In the genomic region with DNA sequence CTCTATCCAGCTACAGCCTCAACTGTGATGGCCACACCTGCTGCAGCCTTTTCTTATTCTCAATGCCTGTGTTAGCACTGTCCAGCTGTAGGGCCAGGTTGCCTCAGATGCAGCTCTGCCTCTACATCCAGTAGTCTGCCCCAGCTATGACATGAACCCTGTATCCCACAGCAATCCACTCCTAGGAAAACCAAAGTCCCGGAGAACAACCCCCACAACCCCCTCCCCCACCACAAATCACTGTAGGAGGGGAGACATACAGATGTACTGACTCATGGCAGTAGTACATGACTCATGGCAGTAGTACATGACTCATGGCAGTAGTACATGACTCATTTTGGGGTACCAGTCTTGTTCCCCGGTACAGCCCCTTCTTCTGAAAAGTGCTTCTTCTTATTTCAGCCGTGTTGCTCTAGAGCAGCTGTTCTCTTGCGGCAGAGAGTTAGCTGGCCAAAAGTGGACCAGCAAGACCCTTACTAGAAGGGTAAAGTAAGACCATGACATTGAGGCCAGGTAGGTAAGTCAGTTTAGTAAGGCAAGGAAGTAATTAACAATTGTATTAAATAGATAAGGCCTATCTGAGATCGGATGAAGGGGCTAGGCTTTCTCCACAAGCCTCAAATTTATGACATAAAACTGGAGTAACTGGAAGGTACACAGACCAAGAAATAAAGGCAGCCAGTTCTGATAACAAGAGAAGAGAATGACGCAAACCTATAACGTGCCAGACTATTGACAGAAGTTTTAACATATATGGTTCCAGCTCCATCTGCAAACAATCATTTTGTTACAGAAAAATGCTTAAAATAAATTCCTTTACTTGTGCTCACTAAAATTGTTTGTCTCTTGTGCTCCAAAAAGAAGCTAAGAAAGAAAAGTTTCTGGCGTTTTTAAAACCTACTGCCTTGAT, we compare ENCODE assay signal across 7 cellular contexts.
A peak's percentile ranks its signal among the peaks of the same experiment; 100 is the strongest.
DNase-seq lines count a peak whose midpoint lies in the region; ATAC-seq lines count a peak whose summit lies in the region.

No MANE protein-coding gene starts in this region.

- no peak overlapping the region for H2AK5ac ChIP-seq in trophoblast cell (ENCODE audit: low read length)

- H2BK5ac ChIP-seq in trophoblast cell (ENCODE audit: low read depth, low read length, poor library complexity): no peak overlapping the region

- H3K4me1 ChIP-seq in trophoblast cell (ENCODE audit: control insufficient read depth in 1 of 2, insufficient read depth in 2 of 2, low read length in 2 of 2): peaks cover 11 to 12% of the 10 kb centered on the region in 2 experiments

- ATAC-seq in GM19025 (IDR thresholded peaks at IDR 0.05; ENCODE audit: low read depth, unreplicated experiment) (peak; percentile 89), HG02678 (IDR thresholded peaks at IDR 0.05; ENCODE audit: unreplicated experiment) (peak; percentile 84)

- no peak overlapping the region for H3K9ac ChIP-seq in trophoblast cell (ENCODE audit: low read length)

- H3K9me3 ChIP-seq in trophoblast cell (ENCODE audit: insufficient read depth, low read depth, low read length): peaks cover 2% of the 10 kb centered on the region

- no peaks in the 10 kb centered on the region for H3K79me2 ChIP-seq in trophoblast cell (ENCODE audit: control insufficient read depth, insufficient read depth, low read length, poor library complexity)

- H3K14ac ChIP-seq in trophoblast cell (ENCODE audit: low read length): no peak overlapping the region

- H3K36me3 ChIP-seq in trophoblast cell (ENCODE audit: control insufficient read depth in 1 of 2, insufficient read depth in 2 of 2, low read length in 2 of 2): no peaks in the 10 kb centered on the region

- H4K91ac ChIP-seq in trophoblast cell (ENCODE audit: low read depth, low read length): no peak overlapping the region

- H4K8ac ChIP-seq in trophoblast cell (ENCODE audit: low read depth, low read length): no peak overlapping the region

- H2BK120ac ChIP-seq in trophoblast cell (ENCODE audit: insufficient read depth, low read length, poor library complexity): no peak overlapping the region

- no peak overlapping the region for H4K12ac ChIP-seq in trophoblast cell (ENCODE audit: low read depth, low read length)

- H3K27me3 ChIP-seq in trophoblast cell (ENCODE audit: insufficient read depth, low read length): no peaks in the 10 kb centered on the region

- H3K79me1 ChIP-seq in trophoblast cell (ENCODE audit: low read length): no peaks in the 10 kb centered on the region

- peak overlapping the region; percentile 11 for H2BK12ac ChIP-seq in trophoblast cell (ENCODE audit: low read length)

- H3K4ac ChIP-seq in trophoblast cell (ENCODE audit: low read depth, low read length): no peak overlapping the region

- H2AFZ ChIP-seq in trophoblast cell (ENCODE audit: insufficient read depth, low read length, poor library complexity): no peak overlapping the region

- H3K4me3 ChIP-seq in trophoblast cell (ENCODE audit: low read depth, low read length): no peak overlapping the region

- no peak overlapping the region for H3K18ac ChIP-seq in trophoblast cell (ENCODE audit: low read length)

- peak; percentile 44 for DNase-seq in RKO (ENCODE audit: low spot score)
- no peak for DNase-seq in trophoblast cell
- no peak for DNase-seq in medulla oblongata (ENCODE audit: extremely low spot score)
- DNase-seq in NCI-H2196 treated with DMSO at 0.1 percent for 48 hours (lab: John Stamatoyannopoulos, UW; ENCODE audit: unreplicated experiment): no peak
- no peak for DNase-seq in ureter (ENCODE audit: low spot score)

- H3K4me2 ChIP-seq in trophoblast cell (ENCODE audit: low read length): no peak overlapping the region

- no peak overlapping the region for H3K27ac ChIP-seq in trophoblast cell (ENCODE audit: low read depth, low read length)

- WGBS in trophoblast cell (ENCODE audit: extremely low coverage, insufficient coverage, insufficient read length): no CpG with 5 or more reads among the region's 8 CpGs

- H3K23ac ChIP-seq in trophoblast cell (ENCODE audit: low read length): no peak overlapping the region
